ENCODE assay signal across 1 cellular context in the genomic region with DNA sequence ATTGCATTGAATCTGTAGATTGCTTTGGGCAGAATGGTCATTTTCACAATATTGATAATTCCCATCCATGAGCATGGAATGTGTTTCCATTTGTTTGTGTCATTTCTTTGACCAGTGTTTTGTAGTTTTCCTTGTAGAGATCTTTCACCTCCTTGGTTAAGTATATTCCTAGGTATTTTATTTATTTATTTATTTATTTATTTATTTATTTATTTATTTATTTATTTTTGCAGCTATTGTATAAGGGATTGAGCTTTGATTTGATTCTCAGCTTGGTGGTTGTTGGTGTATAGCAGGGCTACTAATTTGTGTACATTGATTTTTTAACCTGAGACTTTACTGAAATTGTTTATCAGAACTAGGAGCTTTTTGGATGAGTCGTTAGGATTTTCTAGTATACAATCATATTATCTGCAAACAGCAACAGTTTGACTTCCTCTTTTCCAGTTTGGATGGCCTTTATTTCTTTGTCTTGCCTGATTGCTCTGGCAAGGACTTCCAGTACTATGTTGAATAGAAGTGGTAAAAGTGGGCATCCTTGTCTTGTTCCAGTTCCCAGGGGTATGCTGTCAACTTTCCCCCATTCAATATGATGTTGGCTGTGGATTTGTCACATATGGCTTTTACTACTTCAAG.
A peak's percentile ranks its signal among the peaks of the same experiment; 100 is the strongest.
TF ChIP-seq lines count a peak whose summit lies in the region.

No MANE protein-coding gene starts in this region.

TF ChIP-seq in HEK293, 187 proteins besides CTCF, POLR2A, EP300 and RAD21 (continued from another document):
- TF ChIP-seq ZNF558 (tag by site-specific recombination; IDR thresholded peaks at IDR 0.05) (peak; percentile 61; the same call in 1 of the 2 replicates), ZNF426 (tag by site-specific recombination; IDR thresholded peaks at IDR 0.05) (peak; percentile 70), ZNF510 (tag by site-specific recombination; IDR thresholded peaks at IDR 0.05; ENCODE audit: insufficient replicate concordance) (peak; percentile 13), ZNF654 (tag by site-specific recombination; IDR thresholded peaks at IDR 0.05; ENCODE audit: low read depth) (peak; percentile 30), ZXDB (tag by site-specific recombination; IDR thresholded peaks at IDR 0.05) (peak; percentile 43; the same call in 1 of the 2 replicates), ZNF623 (tag by site-specific recombination; IDR thresholded peaks at IDR 0.05) (peak; percentile 57), ZNF266 (tag by site-specific recombination; IDR thresholded peaks at IDR 0.05; ENCODE audit: low read depth) (0 out of 2 replicates have a peak, but pooled peaks have one; percentile 25), ZNF140 (tag by site-specific recombination; IDR thresholded peaks at IDR 0.05) (peak; percentile 44; the same call in 1 of the 2 replicates), ZNF555 (tag by site-specific recombination; conservative IDR thresholded peaks at IDR 0.05) (peak; percentile 69), ZBTB8A (tag by site-specific recombination; IDR thresholded peaks at IDR 0.05) (peak; percentile 50), ZNF394 (tag by site-specific recombination; IDR thresholded peaks at IDR 0.05; ENCODE audit: borderline replicate concordance) (peak; percentile 87; the same call in 1 of the 2 replicates)
- TF ChIP-seq, protein P1, sequence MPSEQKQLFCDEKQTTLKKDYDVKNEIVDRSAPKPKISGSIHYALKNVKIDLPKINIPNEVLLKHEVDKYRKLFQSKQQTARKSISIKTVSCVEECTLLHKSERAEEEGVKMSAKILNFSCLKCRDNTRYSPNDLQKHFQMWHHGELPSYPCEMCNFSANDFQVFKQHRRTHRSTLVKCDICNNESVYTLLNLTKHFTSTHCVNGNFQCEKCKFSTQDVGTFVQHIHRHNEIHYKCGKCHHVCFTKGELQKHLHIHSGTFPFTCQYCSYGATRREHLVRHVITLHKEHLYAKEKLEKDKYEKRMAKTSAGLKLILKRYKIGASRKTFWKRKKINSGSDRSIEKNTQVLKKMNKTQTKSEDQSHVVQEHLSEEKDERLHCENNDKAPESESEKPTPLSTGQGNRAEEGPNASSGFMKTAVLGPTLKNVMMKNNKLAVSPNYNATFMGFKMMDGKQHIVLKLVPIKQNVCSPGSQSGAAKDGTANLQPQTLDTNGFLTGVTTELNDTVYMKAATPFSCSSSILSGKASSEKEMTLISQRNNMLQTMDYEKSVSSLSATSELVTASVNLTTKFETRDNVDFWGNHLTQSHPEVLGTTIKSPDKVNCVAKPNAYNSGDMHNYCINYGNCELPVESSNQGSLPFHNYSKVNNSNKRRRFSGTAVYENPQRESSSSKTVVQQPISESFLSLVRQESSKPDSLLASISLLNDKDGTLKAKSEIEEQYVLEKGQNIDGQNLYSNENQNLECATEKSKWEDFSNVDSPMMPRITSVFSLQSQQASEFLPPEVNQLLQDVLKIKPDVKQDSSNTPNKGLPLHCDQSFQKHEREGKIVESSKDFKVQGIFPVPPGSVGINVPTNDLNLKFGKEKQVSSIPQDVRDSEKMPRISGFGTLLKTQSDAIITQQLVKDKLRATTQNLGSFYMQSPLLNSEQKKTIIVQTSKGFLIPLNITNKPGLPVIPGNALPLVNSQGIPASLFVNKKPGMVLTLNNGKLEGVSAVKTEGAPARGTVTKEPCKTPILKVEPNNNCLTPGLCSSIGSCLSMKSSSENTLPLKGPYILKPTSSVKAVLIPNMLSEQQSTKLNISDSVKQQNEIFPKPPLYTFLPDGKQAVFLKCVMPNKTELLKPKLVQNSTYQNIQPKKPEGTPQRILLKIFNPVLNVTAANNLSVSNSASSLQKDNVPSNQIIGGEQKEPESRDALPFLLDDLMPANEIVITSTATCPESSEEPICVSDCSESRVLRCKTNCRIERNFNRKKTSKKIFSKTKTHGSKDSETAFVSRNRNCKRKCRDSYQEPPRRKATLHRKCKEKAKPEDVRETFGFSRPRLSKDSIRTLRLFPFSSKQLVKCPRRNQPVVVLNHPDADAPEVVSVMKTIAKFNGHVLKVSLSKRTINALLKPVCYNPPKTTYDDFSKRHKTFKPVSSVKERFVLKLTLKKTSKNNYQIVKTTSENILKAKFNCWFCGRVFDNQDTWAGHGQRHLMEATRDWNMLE (tag by site-specific recombination; conservative IDR thresholded peaks at IDR 0.05; ENCODE audit: low read depth) = peak; percentile 79
- TF ChIP-seq, protein P2, sequence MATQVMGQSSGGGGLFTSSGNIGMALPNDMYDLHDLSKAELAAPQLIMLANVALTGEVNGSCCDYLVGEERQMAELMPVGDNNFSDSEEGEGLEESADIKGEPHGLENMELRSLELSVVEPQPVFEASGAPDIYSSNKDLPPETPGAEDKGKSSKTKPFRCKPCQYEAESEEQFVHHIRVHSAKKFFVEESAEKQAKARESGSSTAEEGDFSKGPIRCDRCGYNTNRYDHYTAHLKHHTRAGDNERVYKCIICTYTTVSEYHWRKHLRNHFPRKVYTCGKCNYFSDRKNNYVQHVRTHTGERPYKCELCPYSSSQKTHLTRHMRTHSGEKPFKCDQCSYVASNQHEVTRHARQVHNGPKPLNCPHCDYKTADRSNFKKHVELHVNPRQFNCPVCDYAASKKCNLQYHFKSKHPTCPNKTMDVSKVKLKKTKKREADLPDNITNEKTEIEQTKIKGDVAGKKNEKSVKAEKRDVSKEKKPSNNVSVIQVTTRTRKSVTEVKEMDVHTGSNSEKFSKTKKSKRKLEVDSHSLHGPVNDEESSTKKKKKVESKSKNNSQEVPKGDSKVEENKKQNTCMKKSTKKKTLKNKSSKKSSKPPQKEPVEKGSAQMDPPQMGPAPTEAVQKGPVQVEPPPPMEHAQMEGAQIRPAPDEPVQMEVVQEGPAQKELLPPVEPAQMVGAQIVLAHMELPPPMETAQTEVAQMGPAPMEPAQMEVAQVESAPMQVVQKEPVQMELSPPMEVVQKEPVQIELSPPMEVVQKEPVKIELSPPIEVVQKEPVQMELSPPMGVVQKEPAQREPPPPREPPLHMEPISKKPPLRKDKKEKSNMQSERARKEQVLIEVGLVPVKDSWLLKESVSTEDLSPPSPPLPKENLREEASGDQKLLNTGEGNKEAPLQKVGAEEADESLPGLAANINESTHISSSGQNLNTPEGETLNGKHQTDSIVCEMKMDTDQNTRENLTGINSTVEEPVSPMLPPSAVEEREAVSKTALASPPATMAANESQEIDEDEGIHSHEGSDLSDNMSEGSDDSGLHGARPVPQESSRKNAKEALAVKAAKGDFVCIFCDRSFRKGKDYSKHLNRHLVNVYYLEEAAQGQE (tag by site-specific recombination; IDR thresholded peaks at IDR 0.05) = peak; percentile 49; the same call in 1 of the 2 replicates
- TF ChIP-seq, protein P3, sequence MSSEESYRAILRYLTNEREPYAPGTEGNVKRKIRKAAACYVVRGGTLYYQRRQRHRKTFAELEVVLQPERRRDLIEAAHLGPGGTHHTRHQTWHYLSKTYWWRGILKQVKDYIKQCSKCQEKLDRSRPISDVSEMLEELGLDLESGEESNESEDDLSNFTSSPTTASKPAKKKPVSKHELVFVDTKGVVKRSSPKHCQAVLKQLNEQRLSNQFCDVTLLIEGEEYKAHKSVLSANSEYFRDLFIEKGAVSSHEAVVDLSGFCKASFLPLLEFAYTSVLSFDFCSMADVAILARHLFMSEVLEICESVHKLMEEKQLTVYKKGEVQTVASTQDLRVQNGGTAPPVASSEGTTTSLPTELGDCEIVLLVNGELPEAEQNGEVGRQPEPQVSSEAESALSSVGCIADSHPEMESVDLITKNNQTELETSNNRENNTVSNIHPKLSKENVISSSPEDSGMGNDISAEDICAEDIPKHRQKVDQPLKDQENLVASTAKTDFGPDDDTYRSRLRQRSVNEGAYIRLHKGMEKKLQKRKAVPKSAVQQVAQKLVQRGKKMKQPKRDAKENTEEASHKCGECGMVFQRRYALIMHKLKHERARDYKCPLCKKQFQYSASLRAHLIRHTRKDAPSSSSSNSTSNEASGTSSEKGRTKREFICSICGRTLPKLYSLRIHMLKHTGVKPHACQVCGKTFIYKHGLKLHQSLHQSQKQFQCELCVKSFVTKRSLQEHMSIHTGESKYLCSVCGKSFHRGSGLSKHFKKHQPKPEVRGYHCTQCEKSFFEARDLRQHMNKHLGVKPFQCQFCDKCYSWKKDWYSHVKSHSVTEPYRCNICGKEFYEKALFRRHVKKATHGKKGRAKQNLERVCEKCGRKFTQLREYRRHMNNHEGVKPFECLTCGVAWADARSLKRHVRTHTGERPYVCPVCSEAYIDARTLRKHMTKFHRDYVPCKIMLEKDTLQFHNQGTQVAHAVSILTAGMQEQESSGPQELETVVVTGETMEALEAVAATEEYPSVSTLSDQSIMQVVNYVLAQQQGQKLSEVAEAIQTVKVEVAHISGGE (tag by site-specific recombination; conservative IDR thresholded peaks at IDR 0.05; ENCODE audit: low read depth) = peak; percentile 70
